In genomic region chr2:240560480-240561324, GRCh38 we compare ENCODE assay signal across 1 cellular context.
TF ChIP-seq lines count a peak whose summit lies in the region.

No MANE protein-coding gene starts in this region.

TF ChIP-seq in IMR-90, 13 proteins besides CTCF, POLR2A, EP300 and RAD21 (continued from another document):
- TF ChIP-seq, protein P1, sequence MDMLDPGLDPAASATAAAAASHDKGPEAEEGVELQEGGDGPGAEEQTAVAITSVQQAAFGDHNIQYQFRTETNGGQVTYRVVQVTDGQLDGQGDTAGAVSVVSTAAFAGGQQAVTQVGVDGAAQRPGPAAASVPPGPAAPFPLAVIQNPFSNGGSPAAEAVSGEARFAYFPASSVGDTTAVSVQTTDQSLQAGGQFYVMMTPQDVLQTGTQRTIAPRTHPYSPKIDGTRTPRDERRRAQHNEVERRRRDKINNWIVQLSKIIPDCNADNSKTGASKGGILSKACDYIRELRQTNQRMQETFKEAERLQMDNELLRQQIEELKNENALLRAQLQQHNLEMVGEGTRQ (IDR thresholded peaks at IDR 0.05; ENCODE audit: low read depth, low read length) = peak; percentile 37; the same call in 1 of the 2 replicates
- no peak; the same call in 1 of the 2 replicates for TF ChIP-seq BHLHE40 (IDR thresholded peaks at IDR 0.05; ENCODE audit: low read depth, low read length)
